In genomic region chrX:131955099-131955777, GRCh38 we compare ENCODE assay signal across 27 cellular contexts.
DNase-seq lines count a peak whose midpoint lies in the region; ATAC-seq and TF ChIP-seq lines count a peak whose summit lies in the region.
"Had no signal": no experiment of that assay in that cellular context is flagged by ENCODE, and none has a peak within 500 bp of the region (broad histone marks: within the 10 kb centered on the region; RNA-seq: fewer than 3 reads in every experiment).

No MANE protein-coding gene starts in this region.

- H3K4me2 ChIP-seq in OCI-LY3 (ENCODE audit: low read length) (peak overlapping the region; percentile 64), osteoblast (ENCODE audit: insufficient read depth, low read length) (no peak overlapping the region)
- H3K4me2 ChIP-seq: BLaER1 treated with 17β-estradiol and CSF1 and Interleukin-3, amounts not matched to agents 10 nM and 100 nM; KMS-11 had no signal

- no peak overlapping the region for H2AFZ ChIP-seq in OCI-LY3 (ENCODE audit: low read depth, low read length)
- H2AFZ ChIP-seq in osteoblast (ENCODE audit: low read length) = no peak overlapping the region
- H2AFZ ChIP-seq: parathyroid adenoma had no signal

- H3K27ac ChIP-seq in OCI-LY3 (ENCODE audit: low read length) (peak overlapping the region; percentile 60), osteoblast (ENCODE audit: low read depth, low read length) (no peak overlapping the region)
- H3K27ac ChIP-seq: BLaER1 treated with 17β-estradiol and CSF1 and Interleukin-3, amounts not matched to agents 10 nM and 100 nM; esophagus squamous epithelium; KMS-11; parathyroid adenoma had no signal

- POLR2A ChIA-PET in activated CD8-positive, alpha-beta T cell treated with anti-CD3 and anti-CD28 coated beads, Interleukin-2, amount 10 ng/mL, durations not matched to agents 7 days and 5 days (lab: Charles Lee) = no interaction called here

- H3K4me1 ChIP-seq in OCI-LY3 (ENCODE audit: low read length) (peaks cover 21% of the 10 kb centered on the region), osteoblast (ENCODE audit: insufficient read depth, low read length) (no peaks in the 10 kb centered on the region)
- H3K4me1 ChIP-seq: Caco-2, esophagus squamous epithelium, parathyroid adenoma had no signal

- H3K27me3 Mint-ChIP-seq in activated CD8-positive, alpha-beta T cell treated with anti-CD3 and anti-CD28 coated beads, Interleukin-2, amount 10 ng/mL, durations not matched to agents 7 days and 5 days (ENCODE audit: low read depth) = no peaks in the 10 kb centered on the region

- H3K9me3 ChIP-seq in OCI-LY3 (ENCODE audit: insufficient read depth, low read length) = no peaks in the 10 kb centered on the region
- no peaks in the 10 kb centered on the region for H3K9me3 ChIP-seq in osteoblast (ENCODE audit: low read depth, low read length)
- H3K9me3 ChIP-seq: Caco-2, esophagus squamous epithelium had no signal

- H4K20me1 ChIP-seq in OCI-LY3 (ENCODE audit: insufficient read depth, low read length) (no peaks in the 10 kb centered on the region), osteoblast (ENCODE audit: insufficient read depth, low read length) (no peaks in the 10 kb centered on the region)
- H4K20me1 ChIP-seq: BLaER1 treated with 17β-estradiol and CSF1 and Interleukin-3, amounts not matched to agents 10 nM and 100 nM had no signal

- H3K36me3 ChIP-seq in OCI-LY3 (replicated peaks; ENCODE audit: low read depth, low read length) (no peaks in the 10 kb centered on the region), osteoblast (ENCODE audit: insufficient read depth, low read length) (no peaks in the 10 kb centered on the region)
- H3K36me3 ChIP-seq: BLaER1 treated with 17β-estradiol and CSF1 and Interleukin-3, amounts not matched to agents 10 nM and 100 nM; esophagus squamous epithelium had no signal

- no peaks in the 10 kb centered on the region for H3K36me3 Mint-ChIP-seq in activated CD8-positive, alpha-beta T cell treated with anti-CD3 and anti-CD28 coated beads, Interleukin-2, amount 10 ng/mL, durations not matched to agents 7 days and 5 days (ENCODE audit: low read depth)

- no peak overlapping the region for H3K27ac Mint-ChIP-seq in activated CD8-positive, alpha-beta T cell treated with anti-CD3 and anti-CD28 coated beads, Interleukin-2, amount 10 ng/mL, durations not matched to agents 7 days and 5 days
- H3K27ac Mint-ChIP-seq: H9, nephron progenitor cell had no signal

- TF ChIP-seq CTCF in OCI-LY3 (IDR thresholded peaks at IDR 0.05; ENCODE audit: low read depth, low read length) (no peak), osteoblast (IDR thresholded peaks at IDR 0.05; ENCODE audit: extremely low read depth, low read depth, low read length) (no peak)

- H3K27me3 ChIP-seq in OCI-LY3 (ENCODE audit: low read depth, low read length) = no peaks in the 10 kb centered on the region
- H3K27me3 ChIP-seq in osteoblast (ENCODE audit: insufficient read depth, low read length) = peaks cover 13% of the 10 kb centered on the region

- H3K79me2 ChIP-seq in OCI-LY3 (ENCODE audit: low read length) (no peaks in the 10 kb centered on the region), osteoblast (ENCODE audit: insufficient read depth, low read length) (no peaks in the 10 kb centered on the region)
- H3K79me2 ChIP-seq: parathyroid adenoma had no signal

- peak; percentile 5 for DNase-seq in CD1c-positive myeloid dendritic cell (ENCODE audit: extremely low spot score)
- DNase-seq in sciatic nerve (ENCODE audit: low spot score) = no peak
- no peak for DNase-seq in osteoblast (ENCODE audit: insufficient read length, low spot score, missing footprints)
- no peak for DNase-seq in islet precursor cell
- no peak for DNase-seq in activated CD8-positive, alpha-beta T cell treated with anti-CD3 and anti-CD28 coated beads, Interleukin-2, amount 10 ng/mL, durations not matched to agents 7 days and 5 days
- DNase-seq: activated CD4-positive, alpha-beta T cell treated with anti-CD3 and anti-CD28 coated beads, Interleukin-2, amount 50 U/mL, for 1 hour; Caco-2; DMS79 treated with DMSO at 0.1 percent for 48 hours; esophagus squamous epithelium; GF-D8; H9; MM.1S; NCI-H1417; NCI-H2029 treated with DMSO at 0.1 percent for 48 hours; NCI-H2227 treated with DMSO at 0.1 percent for 48 hours; NCI-H526 treated with DMSO at 0.1 percent for 48 hours; nephron progenitor cell; SIG-M5; stimulated activated CD4-positive, alpha-beta T cell treated with anti-CD3 and anti-CD28 coated beads, Interleukin-4, amount 100 ng/mL, for 1 hour; SW 1271; T1000 had no signal

- H3K9ac ChIP-seq in OCI-LY3 (ENCODE audit: low read length) = no peak overlapping the region
- H3K9ac ChIP-seq: BLaER1 treated with 17β-estradiol and CSF1 and Interleukin-3, amounts not matched to agents 10 nM and 100 nM; KMS-11; parathyroid adenoma had no signal

- H3K4me1 Mint-ChIP-seq in activated CD8-positive, alpha-beta T cell treated with anti-CD3 and anti-CD28 coated beads, Interleukin-2, amount 10 ng/mL, durations not matched to agents 7 days and 5 days (ENCODE audit: low read depth) = no peaks in the 10 kb centered on the region
- H3K4me1 Mint-ChIP-seq: nephron progenitor cell had no signal

- intact Hi-C loops in sciatic nerve (cut with DNase I) = no loop called here

- CTCF ChIA-PET in activated CD8-positive, alpha-beta T cell treated with anti-CD3 and anti-CD28 coated beads, Interleukin-2, amount 10 ng/mL, durations not matched to agents 7 days and 5 days (lab: Charles Lee) = no interaction called here

- H3K4me3 Mint-ChIP-seq in activated CD8-positive, alpha-beta T cell treated with anti-CD3 and anti-CD28 coated beads, Interleukin-2, amount 10 ng/mL, durations not matched to agents 7 days and 5 days = no peak overlapping the region
- H3K4me3 Mint-ChIP-seq: H9, nephron progenitor cell had no signal

- peak overlapping the region; percentile 31; the same call in 1 of the 2 replicates for H3K4me3 ChIP-seq in OCI-LY3 (ENCODE audit: low read length)
- no peak overlapping the region for H3K4me3 ChIP-seq in osteoblast (ENCODE audit: insufficient read depth, low read length)
- H3K4me3 ChIP-seq: BLaER1 treated with 17β-estradiol and CSF1 and Interleukin-3, amounts not matched to agents 10 nM and 100 nM; esophagus squamous epithelium had no signal

- ATAC-seq in GM18868 (IDR thresholded peaks at IDR 0.05; ENCODE audit: unreplicated experiment) (peak; percentile 62), HG02870 (IDR thresholded peaks at IDR 0.05; ENCODE audit: unreplicated experiment) (peak; percentile 90), sciatic nerve (no peak)
- ATAC-seq in activated CD8-positive, alpha-beta T cell treated with anti-CD3 and anti-CD28 coated beads, Interleukin-2, amount 10 ng/mL, durations not matched to agents 7 days and 5 days = no peak

- H3K9me3 Mint-ChIP-seq in activated CD8-positive, alpha-beta T cell treated with anti-CD3 and anti-CD28 coated beads, Interleukin-2, amount 10 ng/mL, durations not matched to agents 7 days and 5 days (ENCODE audit: insufficient read depth) = no peaks in the 10 kb centered on the region
- H3K9me3 Mint-ChIP-seq: H9 had no signal

Comparison
In these comparisons a context has a peak if more than half of its experiments do, and no peak if none do; other contexts are left out.
1. ATAC-seq: peak in GM18868 (single experiment) and HG02870 (single experiment); none in sciatic nerve (single experiment) and activated CD8-positive, alpha-beta T cell treated with anti-CD3 and anti-CD28 coated beads, Interleukin-2, amount 10 ng/mL, durations not matched to agents 7 days and 5 days (single experiment).